Comparison of ENCODE assay signal across 10 cellular contexts in the genomic region with DNA sequence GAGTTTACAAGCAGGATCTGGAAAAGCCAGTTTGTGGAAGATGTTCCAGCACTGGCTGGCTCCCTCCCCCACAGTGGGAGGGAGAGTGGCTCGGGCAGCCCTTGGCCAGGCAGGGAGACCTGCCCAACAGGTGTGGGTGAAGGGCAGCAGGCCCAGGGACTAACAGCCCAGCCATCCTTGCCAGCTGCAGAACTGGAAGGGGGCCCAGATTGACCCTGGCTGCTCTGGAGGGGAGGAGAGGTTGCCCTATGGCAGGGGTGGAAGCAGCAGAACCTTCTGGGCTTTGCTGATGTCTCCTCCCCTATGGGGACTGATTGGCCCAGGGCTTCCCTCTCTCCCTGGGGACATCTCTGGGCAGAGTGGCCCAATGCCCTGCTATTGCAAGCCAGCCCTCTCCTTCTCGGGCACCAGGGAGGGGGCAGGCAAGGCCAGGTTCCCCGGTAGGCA. TPM values are rescaled to one million over a fixed set of nuclear protein-coding genes. Genes with fewer than 3 reads are reported as not detected.
DNase-seq lines count a peak whose midpoint lies in the region; ATAC-seq and TF ChIP-seq lines count a peak whose summit lies in the region.
"Had no signal": no experiment of that assay in that cellular context is flagged by ENCODE, and none has a peak within 500 bp of the region (broad histone marks: within the 10 kb centered on the region; RNA-seq: fewer than 3 reads in every experiment).

No MANE protein-coding gene starts in this region.

- H2AK9ac ChIP-seq in IMR-90 (replicated peaks; ENCODE audit: low read depth, low read length, poor library complexity) = no peak overlapping the region

- no peak overlapping the region for H4K5ac ChIP-seq in IMR-90 (ENCODE audit: low read depth, low read length)

- H3K9ac ChIP-seq in IMR-90 (ENCODE audit: low read depth, low read length) (no peak overlapping the region), smooth muscle cell (ENCODE audit: low read depth) (no peak overlapping the region)

- dilution Hi-C loops in IMR-90 (cut with HindIII; ENCODE audit: low sequenced_read_pairs, unreplicated experiment) = no loop called here

- no peak for TF ChIP-seq POLR2A in IMR-90 (IDR thresholded peaks at IDR 0.05; ENCODE audit: low read depth, low read length)

- no peaks in the 10 kb centered on the region for H3K79me1 ChIP-seq in IMR-90 (ENCODE audit: low read depth in 1 of 2, low read length in 2 of 2)

- H3K4ac ChIP-seq in IMR-90 (ENCODE audit: low read depth, low read length) = no peak overlapping the region

- no CpG with 5 or more reads among the region's 3 CpGs for WGBS in IMR-90 (ENCODE audit: extremely low coverage in 2 of 2, insufficient read length in 1 of 2), 2 experiments
- WGBS in smooth muscle cell (ENCODE audit: low lambda C conversion rate) = 59% methylated on average over 3 of the region's 3 CpGs

- no peak overlapping the region for H2BK120ac ChIP-seq in IMR-90 (ENCODE audit: low read depth, low read length)

- H3K79me2 ChIP-seq in smooth muscle cell (ENCODE audit: low read depth) = no peaks in the 10 kb centered on the region

- H2BK5ac ChIP-seq in IMR-90 (ENCODE audit: low read depth, low read length, poor library complexity, severe bottlenecking) = no peak overlapping the region

- BruUV-seq in IMR-90 (replicated peaks; lab: Mats Ljungman, UMichigan) = no TSS peak

- in situ Hi-C loops in IMR-90 (cut with MboI; ENCODE audit: low sequenced_read_pairs) = no loop called here

- H2AFZ ChIP-seq in IMR-90 (replicated peaks; ENCODE audit: low read length, poor library complexity) = peak overlapping the region; percentile 37
- no peak overlapping the region for H2AFZ ChIP-seq in smooth muscle cell (ENCODE audit: low read depth)

- H3K36me3 ChIP-seq in IMR-90 (ENCODE audit: control insufficient read depth, insufficient read depth, low read length) = no peaks in the 10 kb centered on the region
- H3K36me3 ChIP-seq in smooth muscle cell (ENCODE audit: low read depth) = no peaks in the 10 kb centered on the region

- no peak for TF ChIP-seq CTCF in IMR-90 (conservative IDR thresholded peaks at IDR 0.05; ENCODE audit: low read depth, low read length)
- no peak for TF ChIP-seq CTCF in RWPE1 (conservative IDR thresholded peaks at IDR 0.05; ENCODE audit: low read depth)
- no peak for TF ChIP-seq CTCF in smooth muscle cell (IDR thresholded peaks at IDR 0.05; ENCODE audit: borderline replicate concordance, insufficient read depth, poor library complexity, severe bottlenecking)
- no peak for TF ChIP-seq CTCF in GM10248 (IDR thresholded peaks at IDR 0.05; ENCODE audit: control extremely low read depth, extremely low read depth, low read depth, missing control alignments)

- DNase-seq in IMR-90 = no peak
- peak; percentile 67 for DNase-seq in RWPE1 (ENCODE audit: low spot score)
- peak; percentile 52 for DNase-seq in hepatic stellate cell (ENCODE audit: low spot score)
- DNase-seq in smooth muscle cell (lab: John Stamatoyannopoulos, UW; ENCODE audit: unreplicated experiment) = no peak
- DNase-seq in NCI-H2227 (lab: John Stamatoyannopoulos, UW; ENCODE audit: unreplicated experiment) = no peak
- DNase-seq in GM10248 (ENCODE audit: extremely low spot score) = no peak
- DNase-seq in posterior vena cava (ENCODE audit: low spot score) = no peak
- DNase-seq: NCI-H187 had no signal

- H3K9me3 ChIP-seq in IMR-90 (ENCODE audit: control insufficient read depth, insufficient read depth, low read length) = no peaks in the 10 kb centered on the region
- no peaks in the 10 kb centered on the region for H3K9me3 ChIP-seq in smooth muscle cell (replicated peaks; ENCODE audit: low read depth)

- H3K4me2 ChIP-seq in IMR-90 (ENCODE audit: low read depth, low read length) = no peak overlapping the region
- peak overlapping the region; percentile 27 for H3K4me2 ChIP-seq in smooth muscle cell

- no peak overlapping the region for H2BK20ac ChIP-seq in IMR-90 (ENCODE audit: low read depth, low read length)

- H3K18ac ChIP-seq in IMR-90 (ENCODE audit: low read depth, low read length) = no peak overlapping the region

- POLR2A ChIA-PET in IMR-90 (lab: Charles Lee; ENCODE audit: unreplicated experiment) (no interaction called here), RWPE1 (lab: Yijun Ruan, JAX; ENCODE audit: low non-redundant PET) (no interaction called here), GM10248 (lab: Yijun Ruan, JAX) (no interaction called here)

- H3K27ac ChIP-seq in IMR-90 (ENCODE audit: insufficient read depth, low read length) (no peak overlapping the region), RWPE1 (peak overlapping the region; percentile 81), smooth muscle cell (ENCODE audit: low read depth) (peak overlapping the region; percentile 47)

- H3F3A ChIP-seq in smooth muscle cell (ENCODE audit: low read depth) = no peaks in the 10 kb centered on the region

- TF ChIP-seq RAD21 in IMR-90 (IDR thresholded peaks at IDR 0.05; ENCODE audit: low read length) = no peak

- CTCF ChIA-PET in IMR-90 (lab: Yijun Ruan, JAX) (no interaction called here), RWPE1 (lab: Yijun Ruan, JAX) (interaction anchor here (0.8 kb wide), 1 partner anchor 50 kb away, joined by 4 read pairs; no protein-coding TSS in a partner anchor), GM10248 (lab: Yijun Ruan, JAX) (interaction anchor here (1.0 to 1.6 kb wide), 5 partner anchors 10 to 116 kb away, joined by 3 to 7 read pairs (median 4); no protein-coding TSS in a partner anchor)

- peaks cover 6% of the 10 kb centered on the region for H3K9me1 ChIP-seq in IMR-90 (ENCODE audit: insufficient read depth, low read length)

- no peaks in the 10 kb centered on the region for H4K20me1 ChIP-seq in IMR-90 (ENCODE audit: insufficient read depth, low read length)
- no peaks in the 10 kb centered on the region for H4K20me1 ChIP-seq in smooth muscle cell (ENCODE audit: low read depth)

- H2BK15ac ChIP-seq in IMR-90 (ENCODE audit: low read depth, low read length) = no peak overlapping the region

- intact Hi-C loops in IMR-90 (cut with micrococcal nuclease) = no loop called here
- intact Hi-C loops in posterior vena cava (cut with DNase I) = no loop called here

- H3K14ac ChIP-seq in IMR-90 (replicated peaks; ENCODE audit: low read depth, low read length) = no peak overlapping the region

- no peak overlapping the region for H4K91ac ChIP-seq in IMR-90 (ENCODE audit: insufficient read depth, low read depth, low read length)

- ATAC-seq in IMR-90 (ENCODE audit: low read depth) (no peak), GM21786 (IDR thresholded peaks at IDR 0.05; ENCODE audit: unreplicated experiment) (no peak)
- ATAC-seq: natural killer cell treated with Interleukin-12 subunit alpha and Interleukin-12 subunit beta and Interleukin-15 and Interleukin-18, amount 100 ng/mL, for 72 hours had no signal

- no peak overlapping the region for H3K23ac ChIP-seq in IMR-90 (ENCODE audit: low read depth, low read length)

- H3K4me3 ChIP-seq in IMR-90 (ENCODE audit: insufficient read depth, low read depth, low read length) (no peak overlapping the region), smooth muscle cell (no peak overlapping the region)

- H3K4me1 ChIP-seq in IMR-90 (ENCODE audit: control insufficient read depth, insufficient read depth, low read length) = peaks cover 10% of the 10 kb centered on the region
- H3K4me1 ChIP-seq in smooth muscle cell (ENCODE audit: low read depth) = peaks cover 7% of the 10 kb centered on the region

- no peak overlapping the region for H2AK5ac ChIP-seq in IMR-90 (ENCODE audit: low read depth, low read length)

- no peak overlapping the region for H4K8ac ChIP-seq in IMR-90 (ENCODE audit: low read depth in 2 of 2, low read length in 2 of 2)

- H3K27me3 ChIP-seq in IMR-90 (ENCODE audit: control insufficient read depth, insufficient read depth, low read length) (peaks cover 5% of the 10 kb centered on the region; the same call in 1 of the 2 replicates), smooth muscle cell (ENCODE audit: low read depth) (no peaks in the 10 kb centered on the region)

- H3K56ac ChIP-seq in IMR-90 (ENCODE audit: extremely low read depth, insufficient read depth, low read length) = no peak overlapping the region

TF ChIP-seq in IMR-90, 13 proteins besides CTCF, POLR2A, EP300 and RAD21 (continues in another document):
- TF ChIP-seq, protein P1, sequence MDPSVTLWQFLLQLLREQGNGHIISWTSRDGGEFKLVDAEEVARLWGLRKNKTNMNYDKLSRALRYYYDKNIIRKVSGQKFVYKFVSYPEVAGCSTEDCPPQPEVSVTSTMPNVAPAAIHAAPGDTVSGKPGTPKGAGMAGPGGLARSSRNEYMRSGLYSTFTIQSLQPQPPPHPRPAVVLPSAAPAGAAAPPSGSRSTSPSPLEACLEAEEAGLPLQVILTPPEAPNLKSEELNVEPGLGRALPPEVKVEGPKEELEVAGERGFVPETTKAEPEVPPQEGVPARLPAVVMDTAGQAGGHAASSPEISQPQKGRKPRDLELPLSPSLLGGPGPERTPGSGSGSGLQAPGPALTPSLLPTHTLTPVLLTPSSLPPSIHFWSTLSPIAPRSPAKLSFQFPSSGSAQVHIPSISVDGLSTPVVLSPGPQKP (IDR thresholded peaks at IDR 0.05; ENCODE audit: borderline replicate concordance, low read depth, low read length) = no peak
- TF ChIP-seq MXI1 (IDR thresholded peaks at IDR 0.05; ENCODE audit: borderline replicate concordance, low read depth, low read length) = no peak
- no peak for TF ChIP-seq BHLHE40 (IDR thresholded peaks at IDR 0.05; ENCODE audit: low read depth, low read length)
- TF ChIP-seq RFX5 (IDR thresholded peaks at IDR 0.05; ENCODE audit: low read depth, low read length) = no peak
- TF ChIP-seq CHD1 (IDR thresholded peaks at IDR 0.05; ENCODE audit: low read depth, low read length) = no peak
- no peak for TF ChIP-seq NFE2L2 (IDR thresholded peaks at IDR 0.05; ENCODE audit: low read depth, low read length)
- TF ChIP-seq MAZ (IDR thresholded peaks at IDR 0.05; ENCODE audit: borderline replicate concordance, low read depth, low read length) = no peak
- TF ChIP-seq, protein P2, sequence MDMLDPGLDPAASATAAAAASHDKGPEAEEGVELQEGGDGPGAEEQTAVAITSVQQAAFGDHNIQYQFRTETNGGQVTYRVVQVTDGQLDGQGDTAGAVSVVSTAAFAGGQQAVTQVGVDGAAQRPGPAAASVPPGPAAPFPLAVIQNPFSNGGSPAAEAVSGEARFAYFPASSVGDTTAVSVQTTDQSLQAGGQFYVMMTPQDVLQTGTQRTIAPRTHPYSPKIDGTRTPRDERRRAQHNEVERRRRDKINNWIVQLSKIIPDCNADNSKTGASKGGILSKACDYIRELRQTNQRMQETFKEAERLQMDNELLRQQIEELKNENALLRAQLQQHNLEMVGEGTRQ (IDR thresholded peaks at IDR 0.05; ENCODE audit: low read depth, low read length) = no peak
- no peak for TF ChIP-seq FOS (IDR thresholded peaks at IDR 0.05; ENCODE audit: low read depth, low read length)
- TF ChIP-seq SMC3 (IDR thresholded peaks at IDR 0.05; ENCODE audit: low read depth, low read length) = no peak

RNA-seq across cellular contexts. Expression of gene IRF2BPL, which starts 20.5 kb away (rescaled TPM):
- total RNA-seq in IMR-90 (2012; rRNA removed) = 6.3 and 8.9 TPM in 2 replicates
- 14.5 and 15.8 TPM in 2 replicates for polyA plus RNA-seq in IMR-90 (2012; rRNA removed)
- polyA plus RNA-seq in IMR-90 (2012; cell fraction: cytosol; rRNA removed) = 13.2 and 35.9 TPM in 2 replicates
- 24.7 and 36.8 TPM in 2 replicates for polyA plus RNA-seq in IMR-90 (2012; cell fraction: nucleus; rRNA removed; ENCODE audit: low replicate concordance)
- total RNA-seq in smooth muscle cell = 33.2 and 33.9 TPM in 2 replicates
- polyA plus RNA-seq in smooth muscle cell = 58.0 and 66.3 TPM in 2 replicates
- 10 to 100 TPM; 35.7 to 43.3 TPM for total RNA-seq in posterior vena cava

Comparison
In these comparisons a context has a peak if more than half of its experiments do, and no peak if none do; other contexts are left out.
1. DNase-seq: peak in RWPE1 (single experiment) and hepatic stellate cell (single experiment); none in IMR-90 (single experiment), smooth muscle cell (single experiment), NCI-H2227 (single experiment), GM10248 (single experiment) and posterior vena cava (single experiment).